8 cellular contexts compared by ENCODE assay signal in the genomic region with DNA sequence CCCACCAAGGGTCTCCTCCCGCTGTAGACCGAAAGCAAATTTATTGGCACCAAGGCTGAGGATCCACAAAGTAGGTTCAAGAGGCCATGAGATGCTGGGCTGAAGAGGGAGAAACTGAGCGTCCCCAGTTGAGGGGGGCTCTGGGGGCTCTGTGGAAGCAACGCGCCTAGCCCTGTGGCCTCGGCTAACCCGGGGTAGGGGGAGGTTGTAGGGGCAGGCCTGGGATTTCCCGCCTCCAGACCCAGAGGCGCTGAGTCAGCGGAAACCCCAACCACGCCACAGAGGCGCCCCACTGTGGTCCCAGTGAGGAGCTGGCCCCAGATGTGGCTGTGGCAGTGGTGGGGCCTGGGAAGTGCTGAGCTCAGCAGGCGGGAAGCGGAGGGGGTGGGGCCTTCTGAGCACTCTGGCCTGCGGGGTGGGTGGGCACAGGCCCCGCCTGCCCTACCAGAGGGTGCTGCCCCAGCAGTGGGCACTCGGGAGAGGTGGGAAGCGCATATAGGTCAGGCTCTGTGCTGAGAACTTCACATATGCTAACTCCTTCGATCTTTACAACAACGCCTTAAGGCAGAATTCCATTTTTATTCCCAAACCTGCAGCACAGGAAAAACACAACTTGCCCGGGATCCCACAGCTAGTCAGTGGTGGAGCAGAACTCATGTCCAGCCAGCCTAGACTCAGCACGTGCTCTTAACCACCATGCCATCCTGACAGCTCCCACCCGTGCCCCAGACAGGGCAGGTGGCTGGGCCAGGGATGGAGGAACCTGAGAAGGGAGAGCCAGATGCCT. TPM values are rescaled to one million over a fixed set of nuclear protein-coding genes. Genes with fewer than 3 reads are reported as not detected.
A peak's percentile ranks its signal among the peaks of the same experiment; 100 is the strongest.
DNase-seq lines count a peak whose midpoint lies in the region; ATAC-seq and TF ChIP-seq lines count a peak whose summit lies in the region.

No MANE protein-coding gene starts in this region.

- no peaks in the 10 kb centered on the region for H3K9me3 ChIP-seq in skeletal muscle satellite cell (replicated peaks; ENCODE audit: low read length)

- CTCF ChIA-PET in GM10248 (lab: Yijun Ruan, JAX): interaction anchor here (0.8 to 7.2 kb wide), 13 partner anchors 11 to 87 kb away, joined by 3 to 61 read pairs (median 4); no protein-coding TSS in a partner anchor

- intact Hi-C loops in left ventricle myocardium superior (cut with micrococcal nuclease): no loop called here

- peak; percentile 34 for ATAC-seq in left ventricle myocardium superior
- ATAC-seq in HG03280 (IDR thresholded peaks at IDR 0.05; ENCODE audit: unreplicated experiment): no peak

- in situ Hi-C loops in G401 (cut with HindIII; ENCODE audit: low sequenced_read_pairs): no loop called here

- H3K4me3 ChIP-seq in skeletal muscle satellite cell (ENCODE audit: low read length): peak overlapping the region; percentile 8

- no peaks in the 10 kb centered on the region for H3K27me3 ChIP-seq in skeletal muscle satellite cell (ENCODE audit: control insufficient read depth, insufficient read depth, low read length)

- no peaks in the 10 kb centered on the region for H3K36me3 ChIP-seq in skeletal muscle satellite cell (ENCODE audit: insufficient read depth, low read length)

- POLR2A ChIA-PET in GM10248 (lab: Yijun Ruan, JAX): interaction anchor here (0.7 kb wide), 1 partner anchor 88 kb away, joined by 3 read pairs; no protein-coding TSS in a partner anchor

- H3K4me2 ChIP-seq in skeletal muscle satellite cell (ENCODE audit: low read length): peak overlapping the region; percentile 79

- H3K9ac ChIP-seq in skeletal muscle satellite cell (ENCODE audit: low read depth, low read length): peak overlapping the region; percentile 17

- DNase-seq in GM10248 (ENCODE audit: extremely low spot score) (peak; percentile 79), left ventricle myocardium superior (peak; percentile 71), G401 (ENCODE audit: low spot score) (no peak), NCI-H748 treated with DMSO at 0.1 percent for 48 hours (lab: John Stamatoyannopoulos, UW) (no peak)
- DNase-seq in activated gamma-delta T cell treated with anti-CD3 and anti-CD28 coated beads, Interleukin-2, amount 50 U/mL, for 16 hours (ENCODE audit: low read depth): peak; percentile 35

- H3K4me1 ChIP-seq in skeletal muscle satellite cell (ENCODE audit: control insufficient read depth, insufficient read depth, low read length): peaks cover 76% of the 10 kb centered on the region

- peak; percentile 76 for TF ChIP-seq CTCF in GM10248 (IDR thresholded peaks at IDR 0.05; ENCODE audit: control extremely low read depth, extremely low read depth, low read depth, missing control alignments)

TF ChIP-seq in PFSK-1, 5 proteins besides CTCF, POLR2A, EP300 and RAD21:
- TF ChIP-seq FOXP2 (optimal IDR thresholded peaks at IDR 0.05; ENCODE audit: borderline replicate concordance, extremely low read depth, extremely low read length, insufficient read depth) (peak; percentile 35), SIN3A (IDR thresholded peaks at IDR 0.05; ENCODE audit: borderline replicate concordance, insufficient read depth, low read length) (no peak)

RNA-seq across cellular contexts. Expression of a gene that starts 1.5 kb away (rescaled TPM):
- 160 TPM for polyA plus RNA-seq in PFSK-1 (2012; ENCODE audit: insufficient read length, low read depth)
- total RNA-seq in left ventricle myocardium superior: 16.1 TPM
- total RNA-seq in skeletal muscle satellite cell (2012; rRNA removed): 33.4 and 50.2 TPM in 2 replicates
- total RNA-seq in G401 (2014; rRNA removed; shearing (Covaris generic)): 50.5 and 56.2 TPM in 2 replicates

RNA-seq across cellular contexts. Expression of a gene that starts 58.9 kb away (rescaled TPM):
- 23.9 TPM for polyA plus RNA-seq in PFSK-1 (2012; ENCODE audit: insufficient read length, low read depth)
- 10.0 TPM for total RNA-seq in left ventricle myocardium superior
- 1.8 and 3.3 TPM in 2 replicates for total RNA-seq in skeletal muscle satellite cell (2012; rRNA removed)
- total RNA-seq in G401 (2014; rRNA removed; shearing (Covaris generic)): 45.4 and 49.5 TPM in 2 replicates

Comparison
In these comparisons a context has a peak if more than half of its experiments do, and no peak if none do; other contexts are left out.
1. DNase-seq: peak in GM10248 (single experiment), activated gamma-delta T cell treated with anti-CD3 and anti-CD28 coated beads, Interleukin-2, amount 50 U/mL, for 16 hours (single experiment) and left ventricle myocardium superior (single experiment); none in G401 (single experiment) and NCI-H748 treated with DMSO at 0.1 percent for 48 hours (single experiment).